ENCODE assay signal across 8 cellular contexts in the genomic region with DNA sequence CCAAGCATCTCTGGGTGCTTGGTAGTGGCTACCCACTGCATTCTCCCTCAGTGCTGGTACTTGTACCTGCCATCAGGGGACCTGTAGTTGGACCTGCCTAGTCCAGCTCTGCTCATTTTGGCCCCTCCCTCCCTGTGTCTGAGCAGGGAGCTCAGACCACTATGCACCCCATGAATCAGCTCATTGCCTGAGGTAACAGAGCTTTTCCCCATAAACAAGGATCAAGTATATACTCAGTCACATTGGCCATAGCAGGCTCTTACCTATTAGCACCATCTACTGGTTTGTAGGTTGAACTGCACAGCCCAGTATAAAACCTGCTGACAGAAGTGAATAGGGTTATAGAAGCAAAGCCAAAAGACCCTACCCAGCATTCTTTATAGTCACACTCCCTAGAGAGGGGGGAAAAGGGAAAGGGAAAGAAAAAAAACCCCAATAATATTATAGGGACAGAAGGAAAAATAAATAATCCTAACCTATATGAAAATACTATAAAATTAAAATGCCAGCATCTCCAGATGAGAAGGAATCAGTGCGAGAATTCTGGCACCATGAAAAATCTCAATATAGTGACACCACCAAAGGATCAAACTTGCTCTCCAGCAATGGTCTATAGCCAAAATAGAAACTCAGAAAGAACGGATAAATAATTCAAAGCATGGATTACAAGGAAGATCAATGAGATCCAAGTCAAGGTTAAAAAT. TPM values are rescaled to one million over a fixed set of nuclear protein-coding genes. Genes with fewer than 3 reads are reported as not detected.
A peak's percentile ranks its signal among the peaks of the same experiment; 100 is the strongest.
DNase-seq lines count a peak whose midpoint lies in the region; ATAC-seq and TF ChIP-seq lines count a peak whose summit lies in the region.

No MANE protein-coding gene starts in this region.

- H3K4me3 Mint-ChIP-seq in Caco-2 (ENCODE audit: unreplicated experiment), result no peak overlapping the region

- H3K4me2 ChIP-seq in SU-DHL-6 (ENCODE audit: low read depth, low read length, poor library complexity, severe bottlenecking) (no peak overlapping the region), mesendoderm (ENCODE audit: low read length) (no peak overlapping the region)

- no peak overlapping the region for H3K4ac ChIP-seq in mesendoderm (ENCODE audit: low read depth, low read length)

- no peaks in the 10 kb centered on the region for H3K9me2 ChIP-seq in SU-DHL-6 (replicated peaks; ENCODE audit: insufficient read depth, low read length)

- CTCF ChIA-PET in Caco-2 (lab: Charles Lee), result interaction anchor here (0.6 to 1.0 kb wide), 6 partner anchors 11 to 181 kb away, joined by 3 to 8 read pairs (median 4); a partner anchor contains a TSS

- no peak overlapping the region for H2BK120ac ChIP-seq in mesendoderm (ENCODE audit: low read depth, low read length)

- H3K36me3 ChIP-seq in Caco-2 (ENCODE audit: control insufficient read depth, insufficient read depth, low read length), result peaks cover 1% of the 10 kb centered on the region; the same call in 1 of the 2 replicates
- no peaks in the 10 kb centered on the region for H3K36me3 ChIP-seq in SU-DHL-6 (ENCODE audit: low read length)
- H3K36me3 ChIP-seq in mesendoderm (ENCODE audit: control insufficient read depth, insufficient read depth, low read length), result no peaks in the 10 kb centered on the region

- no peak overlapping the region for H3K4me3 ChIP-seq in Caco-2 (ENCODE audit: low read depth, low read length)
- H3K4me3 ChIP-seq in SU-DHL-6 (ENCODE audit: insufficient read depth, low read length, poor library complexity, severe bottlenecking), result no peak overlapping the region
- H3K4me3 ChIP-seq in dorsolateral prefrontal cortex, result no peak overlapping the region
- H3K4me3 ChIP-seq in mesendoderm (ENCODE audit: low read length), result no peak overlapping the region

- no peaks in the 10 kb centered on the region for H3F3A ChIP-seq in SU-DHL-6 (ENCODE audit: insufficient read depth)

- H3K27me3 Mint-ChIP-seq in Caco-2 (ENCODE audit: insufficient read depth, unreplicated experiment), result no peaks in the 10 kb centered on the region

- no TSS peak for BruUV-seq in Caco-2 (replicated peaks; lab: Mats Ljungman, UMichigan)

- intact Hi-C loops in Caco-2 (cut with micrococcal nuclease; ENCODE audit: unreplicated experiment) (loop anchor here (1.0 to 5.0 kb wide), 3 partner anchors 107 to 181 kb away; a partner anchor contains a TSS), dorsolateral prefrontal cortex (cut with DNase I) (no loop called here)

- H3K27ac Mint-ChIP-seq in Caco-2 (ENCODE audit: unreplicated experiment), result no peak overlapping the region

- H3K9ac ChIP-seq in SU-DHL-6 (ENCODE audit: low read length) (no peak overlapping the region), mesendoderm (ENCODE audit: low read length) (no peak overlapping the region)

- peak; percentile 76 to 78 for TF ChIP-seq CTCF in Caco-2 (IDR thresholded peaks at IDR 0.05; ENCODE audit: insufficient read depth in 1 of 2, low read depth in 1 of 2, low read length in 1 of 2, severe bottlenecking in 1 of 2, unreplicated experiment in 1 of 2)
- TF ChIP-seq CTCF in SU-DHL-6 (IDR thresholded peaks at IDR 0.05; ENCODE audit: insufficient read depth, low read length, poor library complexity, severe bottlenecking), result peak; percentile 95
- TF ChIP-seq CTCF in dorsolateral prefrontal cortex (IDR thresholded peaks at IDR 0.05 in 54 of 56, conservative IDR thresholded peaks at IDR 0.05 in 2 of 56; ENCODE audit: low read depth in 1 of 56, partially characterized antibody in 56 of 56), result peak in 55 of 56 donors; percentile 33 to 75 (median 60)

- H3K79me2 ChIP-seq in SU-DHL-6 (ENCODE audit: insufficient read depth, low read length) (no peaks in the 10 kb centered on the region), mesendoderm (ENCODE audit: control insufficient read depth, insufficient read depth, low read length) (no peaks in the 10 kb centered on the region)

- no CpG with 5 or more reads among the region's 2 CpGs for WGBS in mesendoderm (ENCODE audit: extremely low coverage, insufficient coverage, low lambda C conversion rate)

- H3K18ac ChIP-seq in mesendoderm (ENCODE audit: low read length), result no peak overlapping the region

- peaks cover 12% of the 10 kb centered on the region for H3K9me3 Mint-ChIP-seq in Caco-2 (ENCODE audit: unreplicated experiment)

- ATAC-seq in GM19023 (IDR thresholded peaks at IDR 0.05; ENCODE audit: unreplicated experiment) (peak; percentile 64), GM19452 (IDR thresholded peaks at IDR 0.05; ENCODE audit: unreplicated experiment) (no peak)

- POLR2A ChIA-PET in Caco-2 (lab: Charles Lee), result no interaction called here

- H2AK5ac ChIP-seq in mesendoderm (ENCODE audit: low read length), result no peak overlapping the region

- no peak overlapping the region for H2AFZ ChIP-seq in SU-DHL-6 (ENCODE audit: low read depth, low read length, severe bottlenecking)

- no peak overlapping the region for H4K8ac ChIP-seq in mesendoderm (ENCODE audit: low read depth, low read length)

- H3K23ac ChIP-seq in mesendoderm (ENCODE audit: low read length), result no peak overlapping the region

- no peaks in the 10 kb centered on the region for H4K20me1 ChIP-seq in SU-DHL-6 (ENCODE audit: low read depth, low read length)

- H3K9me3 ChIP-seq in Caco-2 (peaks cover 9% of the 10 kb centered on the region), SU-DHL-6 (ENCODE audit: insufficient read depth, low read length) (no peaks in the 10 kb centered on the region)

- no peaks in the 10 kb centered on the region for H3K4me1 Mint-ChIP-seq in Caco-2 (ENCODE audit: low read depth, unreplicated experiment)

- H2BK15ac ChIP-seq in mesendoderm (replicated peaks; ENCODE audit: low read depth), result no peak overlapping the region

- H4K5ac ChIP-seq in mesendoderm (ENCODE audit: low read length), result no peak overlapping the region

- H3K79me1 ChIP-seq in mesendoderm (ENCODE audit: low read length), result no peaks in the 10 kb centered on the region

- H2BK5ac ChIP-seq in mesendoderm (ENCODE audit: low read length), result no peak overlapping the region

- H3K56ac ChIP-seq in mesendoderm (ENCODE audit: low read length), result no peak overlapping the region

- H3K27ac ChIP-seq in SU-DHL-6 (ENCODE audit: low read depth, low read length) (no peak overlapping the region), dorsolateral prefrontal cortex (no peak overlapping the region), mesendoderm (ENCODE audit: low read depth, low read length) (no peak overlapping the region)

- H3K4me1 ChIP-seq in Caco-2 (no peaks in the 10 kb centered on the region), mesendoderm (ENCODE audit: control insufficient read depth, low read depth, low read length) (no peaks in the 10 kb centered on the region)

- H3K27me3 ChIP-seq in Caco-2 (replicated peaks; ENCODE audit: control insufficient read depth, insufficient read depth, low read length) (no peaks in the 10 kb centered on the region), SU-DHL-6 (ENCODE audit: low read length) (no peaks in the 10 kb centered on the region), dorsolateral prefrontal cortex (no peaks in the 10 kb centered on the region), mesendoderm (ENCODE audit: insufficient read depth, low read length, poor library complexity) (no peaks in the 10 kb centered on the region)

- no peaks in the 10 kb centered on the region for H3K36me3 Mint-ChIP-seq in Caco-2 (ENCODE audit: insufficient read depth, unreplicated experiment)

- DNase-seq in Caco-2 (peak in 1 of 2 experiments; percentile 40), LHCN-M2 (ENCODE audit: low read depth) (peak; percentile 54), dorsolateral prefrontal cortex (no peak), mesendoderm (peak; percentile 72), T-helper 9 cell (no peak)

RNA-seq across cellular contexts. Expression of a gene that starts 6.9 kb away (rescaled TPM):
- total RNA-seq in Caco-2 (2022) (0.86 and 0.91 TPM in 2 replicates), LHCN-M2 (2014; rRNA removed) (1.3 and 3.7 TPM in 2 replicates), dorsolateral prefrontal cortex (10 to 100 TPM in 75 of 120 experiments, 1 to 10 TPM in 45; 2.9 to 22.0 (median 10.8) TPM)
- 0.11 TPM for polyA plus RNA-seq in LHCN-M2 (2012)
- 0.28 TPM for polyA plus RNA-seq in mesendoderm (2013, experiment 1 of 2)
- polyA plus RNA-seq in mesendoderm (2013, experiment 2 of 2), result 0.32 TPM

Comparison
In these comparisons a context has a peak if more than half of its experiments do, and no peak if none do; other contexts are left out.
1. DNase-seq: peak in LHCN-M2 (single experiment) and mesendoderm (single experiment); none in dorsolateral prefrontal cortex (0 of 10) and T-helper 9 cell (single experiment).
2. Peak in every context shown above with its lines, with median percentiles within 50 percentile points of each other: CTCF ChIP-seq.